In genomic region chr14:77603031-77603430, GRCh38 we compare ENCODE assay signal across 23 cellular contexts. TPM values are rescaled to one million over a fixed set of nuclear protein-coding genes. Genes with fewer than 3 reads are reported as not detected.
DNase-seq lines count a peak whose midpoint lies in the region; ATAC-seq, FAIRE-seq and TF ChIP-seq lines count a peak whose summit lies in the region.
"Had no signal": no experiment of that assay in that cellular context is flagged by ENCODE, and none has a peak within 500 bp of the region (broad histone marks: within the 10 kb centered on the region; RNA-seq: fewer than 3 reads in every experiment).

No MANE protein-coding gene starts in this region.

- intact Hi-C loops in IMR-90 (cut with micrococcal nuclease) = no loop called here
- intact Hi-C loops in esophagus squamous epithelium (cut with DNase I) = no loop called here
- intact Hi-C loops in prostate gland (cut with DNase I) = no loop called here

- no peak for TF ChIP-seq RAD21 in IMR-90 (IDR thresholded peaks at IDR 0.05; ENCODE audit: low read length)

- H2BK20ac ChIP-seq in IMR-90 (ENCODE audit: low read depth, low read length) = no peak overlapping the region

- peak overlapping the region; percentile 21 for H2BK5ac ChIP-seq in IMR-90 (ENCODE audit: low read depth, low read length, poor library complexity, severe bottlenecking)

- H3K79me1 ChIP-seq in IMR-90 (ENCODE audit: low read depth in 1 of 2, low read length in 2 of 2) = peaks cover 10 to 82% of the 10 kb centered on the region in 2 experiments; a peak in 3 of 4 replicates

- peaks cover 4% of the 10 kb centered on the region for H3K9me3 Mint-ChIP-seq in stimulated activated memory B cell treated with anti-CD40 and anti-IgM and Interleukin-4, amounts not matched to agents 10 μg/mL and 1 μg/mL and 100 μg/mL, for 72 hours
- H3K9me3 Mint-ChIP-seq: CD8-positive, alpha-beta memory T cell had no signal

- no peak overlapping the region for H4K91ac ChIP-seq in IMR-90 (ENCODE audit: insufficient read depth, low read depth, low read length)

- CTCF ChIA-PET in IMR-90 (lab: Yijun Ruan, JAX) = interaction anchor here (2.0 kb wide), 1 partner anchor 9 kb away, joined by 5 read pairs; no protein-coding TSS in a partner anchor

- H2AK5ac ChIP-seq in IMR-90 (ENCODE audit: low read depth, low read length) = no peak overlapping the region

- peaks cover 26% of the 10 kb centered on the region for H3K9me1 ChIP-seq in IMR-90 (ENCODE audit: insufficient read depth, low read length)

- H3K36me3 ChIP-seq in IMR-90 (ENCODE audit: control insufficient read depth, insufficient read depth, low read length) (no peaks in the 10 kb centered on the region), bronchial epithelial cell (ENCODE audit: control insufficient read depth, insufficient read depth, low read length) (no peaks in the 10 kb centered on the region), esophagus squamous epithelium (no peaks in the 10 kb centered on the region), prostate gland (no peaks in the 10 kb centered on the region)
- H3K36me3 ChIP-seq: Peyer's patch had no signal

- ATAC-seq in IMR-90 (ENCODE audit: low read depth) (peak; percentile 40), HG03135 (IDR thresholded peaks at IDR 0.05; ENCODE audit: unreplicated experiment) (no peak)
- no peak for ATAC-seq in stimulated activated memory B cell treated with anti-CD40 and anti-IgM and Interleukin-4, amounts not matched to agents 10 μg/mL and 1 μg/mL and 100 μg/mL, for 72 hours

- no peak overlapping the region; the same call in 1 of the 2 replicates for H3K18ac ChIP-seq in IMR-90 (ENCODE audit: low read depth, low read length)

- H3K9me3 ChIP-seq in IMR-90 (ENCODE audit: control insufficient read depth, insufficient read depth, low read length) = no peaks in the 10 kb centered on the region
- H3K9me3 ChIP-seq in esophagus squamous epithelium = no peaks in the 10 kb centered on the region
- no peaks in the 10 kb centered on the region for H3K9me3 ChIP-seq in prostate gland
- H3K9me3 ChIP-seq: Peyer's patch, SJSA1 had no signal

- BruUV-seq in IMR-90 (replicated peaks; lab: Mats Ljungman, UMichigan) = no TSS peak

- H3K27me3 Mint-ChIP-seq in stimulated activated memory B cell treated with anti-CD40 and anti-IgM and Interleukin-4, amounts not matched to agents 10 μg/mL and 1 μg/mL and 100 μg/mL, for 72 hours = no peaks in the 10 kb centered on the region
- H3K27me3 Mint-ChIP-seq: CD8-positive, alpha-beta memory T cell had no signal

- no peak overlapping the region for H3K4me3 Mint-ChIP-seq in stimulated activated memory B cell treated with anti-CD40 and anti-IgM and Interleukin-4, amounts not matched to agents 10 μg/mL and 1 μg/mL and 100 μg/mL, for 72 hours
- H3K4me3 Mint-ChIP-seq: H9 had no signal

- no peak overlapping the region for H2AK9ac ChIP-seq in IMR-90 (replicated peaks; ENCODE audit: low read depth, low read length, poor library complexity)

- no peak for FAIRE-seq in bronchial epithelial cell (lab: Jason Lieb, UNC)

- peak; percentile 33 for DNase-seq in IMR-90
- DNase-seq in bronchial epithelial cell (ENCODE audit: low read depth) = peak; percentile 48
- no peak for DNase-seq in esophagus squamous epithelium (lab: John Stamatoyannopoulos, UW)
- DNase-seq in prostate gland (ENCODE audit: low spot score) = no peak
- DNase-seq in HPDE6-E6E7 (ENCODE audit: extremely low spot score) = no peak
- DNase-seq: ACHN; Calu3; CD8-positive, alpha-beta memory T cell; DMS153; H9; NCI-H1105 treated with DMSO at 0.1 percent for 48 hours; NCI-H1694; NCI-H2081; NCI-H2171; NCI-H345; NCI-H524; NCI-H82; Peyer's patch had no signal

- H3K23ac ChIP-seq in IMR-90 (ENCODE audit: low read depth, low read length) = peak overlapping the region; percentile 8; the same call in 1 of the 2 replicates

- no peak overlapping the region for H3K9ac ChIP-seq in IMR-90 (ENCODE audit: low read depth, low read length)
- H3K9ac ChIP-seq: KMS-11 had no signal

- H3K4me2 ChIP-seq in IMR-90 (ENCODE audit: low read depth, low read length) = peak overlapping the region; percentile 52
- H3K4me2 ChIP-seq: KMS-11 had no signal

- H3K4me3 ChIP-seq in IMR-90 (ENCODE audit: insufficient read depth, low read depth, low read length) (no peak overlapping the region), bronchial epithelial cell (ENCODE audit: low read depth, low read length) (no peak overlapping the region), esophagus squamous epithelium (no peak overlapping the region), prostate gland (no peak overlapping the region)
- H3K4me3 ChIP-seq: Peyer's patch, SJSA1 had no signal

- no peak overlapping the region for H3K14ac ChIP-seq in IMR-90 (replicated peaks; ENCODE audit: low read depth, low read length)

- dilution Hi-C loops in IMR-90 (cut with HindIII; ENCODE audit: low sequenced_read_pairs, unreplicated experiment) = no loop called here

- H3K4me1 ChIP-seq in IMR-90 (ENCODE audit: control insufficient read depth, insufficient read depth, low read length) (peaks cover 27% of the 10 kb centered on the region), esophagus squamous epithelium (peaks cover 11 to 67% (median 24%) of the 10 kb centered on the region in 3 donors), prostate gland (replicated peaks) (no peaks in the 10 kb centered on the region)

- H3K27me3 ChIP-seq in IMR-90 (ENCODE audit: control insufficient read depth, insufficient read depth, low read length) = no peaks in the 10 kb centered on the region
- H3K27me3 ChIP-seq in bronchial epithelial cell (ENCODE audit: control insufficient read depth, insufficient read depth, low read length) = no peaks in the 10 kb centered on the region
- no peaks in the 10 kb centered on the region for H3K27me3 ChIP-seq in esophagus squamous epithelium
- H3K27me3 ChIP-seq in prostate gland (replicated peaks; ENCODE audit: insufficient read depth) = no peaks in the 10 kb centered on the region
- H3K27me3 ChIP-seq: Peyer's patch, SJSA1 had no signal

- H3K27ac ChIP-seq in IMR-90 (ENCODE audit: insufficient read depth, low read length) = no peak overlapping the region
- H3K27ac ChIP-seq in esophagus squamous epithelium = peak overlapping the region in 3 of 4 donors; percentile 23 to 82 (median 78)
- no peak overlapping the region for H3K27ac ChIP-seq in prostate gland
- H3K27ac ChIP-seq: C4-2B, KMS-11, Peyer's patch had no signal

- peaks cover 7% of the 10 kb centered on the region for H3K36me3 Mint-ChIP-seq in stimulated activated memory B cell treated with anti-CD40 and anti-IgM and Interleukin-4, amounts not matched to agents 10 μg/mL and 1 μg/mL and 100 μg/mL, for 72 hours

- POLR2A ChIA-PET in IMR-90 (lab: Charles Lee; ENCODE audit: unreplicated experiment) = no interaction called here

- H3K4me1 Mint-ChIP-seq in stimulated activated memory B cell treated with anti-CD40 and anti-IgM and Interleukin-4, amounts not matched to agents 10 μg/mL and 1 μg/mL and 100 μg/mL, for 72 hours = peaks cover 55% of the 10 kb centered on the region

- no peak overlapping the region for H4K8ac ChIP-seq in IMR-90 (ENCODE audit: low read depth in 2 of 2, low read length in 2 of 2)

- H2BK15ac ChIP-seq in IMR-90 (ENCODE audit: low read depth, low read length) = no peak overlapping the region

- no CpG with 5 or more reads among the region's 1 CpG for WGBS in IMR-90 (ENCODE audit: extremely low coverage in 2 of 2, insufficient read length in 1 of 2), 2 experiments
- WGBS in esophagus squamous epithelium, 2 donors = 30 to 48% methylated on average over 1 of the region's 1 CpG
- 39% methylated on average over 1 of the region's 1 CpG for WGBS in prostate gland

- in situ Hi-C loops in IMR-90 (cut with MboI; ENCODE audit: low sequenced_read_pairs) = no loop called here

- H2BK120ac ChIP-seq in IMR-90 (ENCODE audit: low read depth, low read length) = no peak overlapping the region

- H3K4ac ChIP-seq in IMR-90 (ENCODE audit: low read depth, low read length) = no peak overlapping the region

- no peak for TF ChIP-seq POLR2A in IMR-90 (IDR thresholded peaks at IDR 0.05; ENCODE audit: low read depth, low read length)
- no peak for TF ChIP-seq POLR2A in esophagus squamous epithelium (IDR thresholded peaks at IDR 0.05)
- TF ChIP-seq POLR2A in prostate gland (IDR thresholded peaks at IDR 0.05) = no peak

- H4K5ac ChIP-seq in IMR-90 (ENCODE audit: low read depth, low read length) = no peak overlapping the region

- TF ChIP-seq CTCF in IMR-90 (conservative IDR thresholded peaks at IDR 0.05; ENCODE audit: low read depth, low read length) (no peak), bronchial epithelial cell (IDR thresholded peaks at IDR 0.05; ENCODE audit: insufficient read depth, low read length, severe bottlenecking) (no peak), esophagus squamous epithelium (IDR thresholded peaks at IDR 0.05) (no peak), prostate gland (IDR thresholded peaks at IDR 0.05) (no peak)

- peaks cover 51% of the 10 kb centered on the region for H4K20me1 ChIP-seq in IMR-90 (ENCODE audit: insufficient read depth, low read length)

- no peak overlapping the region for H2AFZ ChIP-seq in IMR-90 (replicated peaks; ENCODE audit: low read length, poor library complexity)

- no peak overlapping the region for H3K56ac ChIP-seq in IMR-90 (ENCODE audit: extremely low read depth, insufficient read depth, low read length)

- H3K27ac Mint-ChIP-seq in stimulated activated memory B cell treated with anti-CD40 and anti-IgM and Interleukin-4, amounts not matched to agents 10 μg/mL and 1 μg/mL and 100 μg/mL, for 72 hours = peak overlapping the region; percentile 51
- H3K27ac Mint-ChIP-seq: H9 had no signal

TF ChIP-seq in IMR-90, 13 proteins besides CTCF, POLR2A, EP300 and RAD21:
- TF ChIP-seq MXI1 (IDR thresholded peaks at IDR 0.05; ENCODE audit: borderline replicate concordance, low read depth, low read length) (no peak), CEBPB (IDR thresholded peaks at IDR 0.05; ENCODE audit: low read depth, low read length) (no peak), RCOR1 (IDR thresholded peaks at IDR 0.05; ENCODE audit: insufficient replicate concordance, low read length) (no peak), RFX5 (IDR thresholded peaks at IDR 0.05; ENCODE audit: low read depth, low read length) (no peak), MAZ (IDR thresholded peaks at IDR 0.05; ENCODE audit: borderline replicate concordance, low read depth, low read length) (no peak), FOS (IDR thresholded peaks at IDR 0.05; ENCODE audit: low read depth, low read length) (no peak)
TF ChIP-seq in IMR-90: peak in this region for 0.

RNA-seq across cellular contexts. Expression of gene SPTLC2, which starts 13.4 kb away (rescaled TPM):
- total RNA-seq in IMR-90 (2012; rRNA removed) (68.3 and 100.0 TPM in 2 replicates), bronchial epithelial cell (26.8 and 31.9 TPM in 2 replicates), esophagus squamous epithelium (10 to 100 TPM; 35.1 to 50.5 (median 39.9) TPM), prostate gland (10 to 100 TPM; 20.0 to 24.5 TPM)
- polyA plus RNA-seq in IMR-90 (2012; rRNA removed) = 16.8 and 22.6 TPM in 2 replicates
- 5.0 and 6.5 TPM in 2 replicates for polyA plus RNA-seq in IMR-90 (2012; cell fraction: cytosol; rRNA removed)
- polyA plus RNA-seq in IMR-90 (2012; cell fraction: nucleus; rRNA removed; ENCODE audit: low replicate concordance) = 2.6 and 14.1 TPM in 2 replicates

Comparison
In these comparisons a context has a peak if more than half of its experiments do, and no peak if none do; other contexts are left out.
1. DNase-seq: peak in IMR-90 (single experiment) and bronchial epithelial cell (single experiment); none in esophagus squamous epithelium (single experiment), prostate gland (single experiment) and HPDE6-E6E7 (single experiment).
2. H3K27ac ChIP-seq: peak in esophagus squamous epithelium (3 of 4); none in IMR-90 (single experiment) and prostate gland (0 of 2).